9 cellular contexts compared by ENCODE assay signal in the genomic region with DNA sequence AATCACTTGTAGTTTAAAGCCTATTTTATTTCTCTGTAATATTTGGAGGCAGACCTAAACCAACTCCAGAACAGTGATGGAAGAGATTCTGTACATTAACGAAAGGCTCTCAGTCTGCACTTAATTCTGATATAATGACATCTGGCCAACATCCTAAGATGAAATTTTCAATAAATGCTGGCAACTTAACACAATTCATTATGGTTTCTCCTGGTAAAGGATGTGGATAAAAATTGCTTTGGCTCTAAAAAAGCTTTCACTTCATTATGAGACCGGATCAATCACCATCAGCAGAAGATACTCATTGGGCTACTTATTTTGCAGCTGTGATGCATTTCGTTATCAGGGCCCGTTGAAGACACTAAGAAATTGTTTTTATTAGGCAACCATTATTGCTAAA.
"Had no signal": no experiment of that assay in that cellular context is flagged by ENCODE, and none has a peak within 500 bp of the region (broad histone marks: within the 10 kb centered on the region; RNA-seq: fewer than 3 reads in every experiment).

No MANE protein-coding gene starts in this region.

- H2AFZ ChIP-seq: GM23248, GM23338 had no signal

- H3K36me3 ChIP-seq: HAP-1 had no signal

- H3K4me3 ChIP-seq: GM23248, GM23338, HAP-1 had no signal

- H3K9me3 ChIP-seq: HAP-1 had no signal

- H3K9ac ChIP-seq: GM23248 had no signal

- DNase-seq: GM23248, GOT3, H7, H9, HCEC 1CT, HFFc6 had no signal

- H3K27ac ChIP-seq: GM23248 had no signal

- ATAC-seq: GM23338, HCT116 had no signal

- H3K4me2 ChIP-seq: GM23338 had no signal

- H3K4me1 ChIP-seq: HAP-1 had no signal
